Comparison of ENCODE assay signal across 8 cellular contexts in the genomic region with DNA sequence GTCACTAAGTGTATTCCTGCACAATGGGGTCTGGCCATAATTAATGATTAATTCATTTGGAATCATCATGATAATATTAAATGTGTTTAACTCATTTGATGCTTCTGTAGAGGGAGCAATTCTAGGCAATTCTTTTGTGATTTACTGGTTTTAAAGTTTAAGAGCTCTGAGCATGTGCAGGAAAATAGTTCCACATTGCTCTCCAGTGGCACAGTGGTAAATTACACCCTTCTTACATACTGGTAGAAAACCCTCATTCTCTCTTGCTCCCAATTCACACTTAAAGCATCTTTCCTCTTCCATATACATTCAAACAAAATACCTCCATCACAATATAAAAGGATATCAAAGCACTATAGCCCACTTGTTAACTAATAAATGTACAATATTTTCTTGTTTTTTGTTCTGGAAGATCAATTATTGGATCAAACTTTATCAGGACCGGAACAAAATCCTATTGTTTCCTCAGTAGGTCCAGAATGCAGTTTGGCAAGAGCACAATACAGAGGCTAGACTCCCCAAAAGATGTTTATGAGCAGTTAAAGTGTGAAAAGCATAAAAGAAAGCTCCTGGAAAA.
A peak's percentile ranks its signal among the peaks of the same experiment; 100 is the strongest.
DNase-seq lines count a peak whose midpoint lies in the region; ATAC-seq and TF ChIP-seq lines count a peak whose summit lies in the region.

No MANE protein-coding gene starts in this region.

- no peaks in the 10 kb centered on the region for H3K36me3 ChIP-seq in HCT116 (ENCODE audit: control insufficient read depth in 1 of 2, insufficient read depth in 2 of 2, low read length in 2 of 2)
- no peaks in the 10 kb centered on the region for H3K36me3 ChIP-seq in esophagus squamous epithelium
- H3K36me3 ChIP-seq in spleen: no peaks in the 10 kb centered on the region

- TF ChIP-seq RAD21 in HCT116 (IDR thresholded peaks at IDR 0.05; ENCODE audit: low read depth): 0 out of 2 replicates have a peak, but pooled peaks have one; percentile 5

- H3K9me3 ChIP-seq in HCT116 (ENCODE audit: control insufficient read depth in 1 of 2, insufficient read depth in 1 of 2, low read depth in 1 of 2, low read length in 2 of 2) (peaks cover 4 to 10% of the 10 kb centered on the region in 2 experiments; a peak in 2 of 4 replicates), esophagus squamous epithelium (no peaks in the 10 kb centered on the region), spleen (no peaks in the 10 kb centered on the region)

- H3K27ac ChIP-seq in HCT116 (ENCODE audit: low read depth, low read length) (no peak overlapping the region), esophagus squamous epithelium (no peak overlapping the region), spleen (no peak overlapping the region)

- H3K79me2 ChIP-seq in HCT116 (ENCODE audit: insufficient read depth, low read length): no peaks in the 10 kb centered on the region

- no peak for TF ChIP-seq POLR2A in HCT116 (IDR thresholded peaks at IDR 0.05; ENCODE audit: borderline replicate concordance, extremely low read depth, insufficient read depth, insufficient read length)
- TF ChIP-seq POLR2A in esophagus squamous epithelium (IDR thresholded peaks at IDR 0.05): no peak
- no peak for TF ChIP-seq POLR2A in spleen (IDR thresholded peaks at IDR 0.05)

- no peaks in the 10 kb centered on the region for H4K20me1 ChIP-seq in HCT116 (ENCODE audit: insufficient read depth)

- no peak; the same call in 1 of the 2 replicates for ATAC-seq in HCT116
- no peak for ATAC-seq in HG02798 (IDR thresholded peaks at IDR 0.05; ENCODE audit: poor library complexity, unreplicated experiment)
- ATAC-seq in HG03460 (IDR thresholded peaks at IDR 0.05; ENCODE audit: unreplicated experiment): no peak

- POLR2A ChIA-PET in HCT116 (lab: Charles Lee): no interaction called here

- no peak overlapping the region for H3K4me2 ChIP-seq in HCT116 (ENCODE audit: low read length)

- H3K27me3 ChIP-seq in HCT116 (ENCODE audit: insufficient read depth, low read length): no peaks in the 10 kb centered on the region
- H3K27me3 ChIP-seq in esophagus squamous epithelium: no peaks in the 10 kb centered on the region
- H3K27me3 ChIP-seq in spleen (replicated peaks in 1 of 7): no peaks in the 10 kb centered on the region

- no peak overlapping the region for H3K9ac ChIP-seq in HCT116 (ENCODE audit: low read length)

- peak in 2 of 3 experiments; percentile 35 to 54; a peak in 3 of 6 replicates for TF ChIP-seq CTCF in HCT116 (IDR thresholded peaks at IDR 0.05 in 2 of 3, conservative IDR thresholded peaks at IDR 0.05 in 1 of 3; ENCODE audit: borderline replicate concordance in 1 of 3, insufficient read depth in 1 of 3, low read depth in 2 of 3, low read length in 2 of 3)
- peak in 4 of 6 experiments; percentile 7 to 43 (median 26) for TF ChIP-seq CTCF in esophagus squamous epithelium (IDR thresholded peaks at IDR 0.05)
- TF ChIP-seq CTCF in spleen (IDR thresholded peaks at IDR 0.05 in 8 of 11, conservative IDR thresholded peaks at IDR 0.05 in 3 of 11): peak in 9 of 11 experiments; percentile 6 to 51 (median 30)

- H2AFZ ChIP-seq in HCT116 (ENCODE audit: low read depth, low read length, poor library complexity, severe bottlenecking): no peak overlapping the region

- intact Hi-C loops in HCT116 (cut with micrococcal nuclease): loop anchor here (10.0 kb wide), 1 partner anchor 1715 kb away; no protein-coding TSS in a partner anchor
- intact Hi-C loops in esophagus squamous epithelium (cut with DNase I): no loop called here
- intact Hi-C loops in spleen (cut with DNase I; ENCODE audit: low total_unique reads): no loop called here

- CTCF ChIA-PET in HCT116 (lab: Charles Lee): no interaction called here

- H3K4me3 ChIP-seq in HCT116 (replicated peaks in 1 of 2; ENCODE audit: low read depth in 1 of 2, low read length in 2 of 2): no peak overlapping the region
- no peak overlapping the region for H3K4me3 ChIP-seq in esophagus squamous epithelium
- no peak overlapping the region for H3K4me3 ChIP-seq in spleen

- RAD21 ChIA-PET in HCT116 (lab: Charles Lee; ENCODE audit: low non-redundant PET in 1 of 2, low total read pairs in 2 of 2, uncharacterized antibody in 2 of 2, unreplicated experiment in 2 of 2): no interaction called here

- WGBS in esophagus squamous epithelium, 2 donors: 81 to 89% methylated on average over 1 of the region's 1 CpG
- 81 to 96% (median 87%) methylated on average over 1 of the region's 1 CpG for WGBS in spleen, 5 donors

- no peaks in the 10 kb centered on the region for H3K4me1 ChIP-seq in HCT116 (ENCODE audit: control insufficient read depth in 1 of 2, insufficient read depth in 2 of 2, low read length in 2 of 2)
- no peaks in the 10 kb centered on the region for H3K4me1 ChIP-seq in esophagus squamous epithelium
- no peaks in the 10 kb centered on the region for H3K4me1 ChIP-seq in spleen

- BruUV-seq in HCT116 (replicated peaks; lab: Mats Ljungman, UMichigan): no TSS peak

- no peaks in the 10 kb centered on the region for H3K9me2 ChIP-seq in HCT116 (ENCODE audit: insufficient read depth)

- peak; percentile 41 for DNase-seq in DMS153 treated with DMSO at 0.1 percent for 48 hours (lab: John Stamatoyannopoulos, UW; ENCODE audit: unreplicated experiment)
- DNase-seq in HCT116 (ENCODE audit: low read depth, low spot score): peak; percentile 19
- DNase-seq in NCI-H69 (lab: John Stamatoyannopoulos, UW): peak; percentile 86
- DNase-seq in esophagus squamous epithelium (lab: John Stamatoyannopoulos, UW): no peak
- no peak for DNase-seq in spleen
- no peak for DNase-seq in stimulated activated CD4-positive, alpha-beta T cell treated with anti-CD3 and anti-CD28 coated beads, Interleukin-4, amount 100 ng/mL, for 24 hours

TF ChIP-seq in HCT116, 20 proteins besides CTCF, POLR2A, EP300 and RAD21 (continues in another document):
- TF ChIP-seq CBX3 (IDR thresholded peaks at IDR 0.05; ENCODE audit: low read depth) (no peak), SP1 (IDR thresholded peaks at IDR 0.05; ENCODE audit: low read depth) (no peak), ELF1 (IDR thresholded peaks at IDR 0.05; ENCODE audit: borderline replicate concordance, low read depth) (no peak), EGR1 (IDR thresholded peaks at IDR 0.05; ENCODE audit: low read depth) (no peak), ZNF274 (IDR thresholded peaks at IDR 0.05; ENCODE audit: low read depth, low read length) (no peak), CEBPB (IDR thresholded peaks at IDR 0.05; ENCODE audit: low read depth) (no peak), YY1 (IDR thresholded peaks at IDR 0.05; ENCODE audit: extremely low read depth, insufficient replicate concordance, low read depth, low read length) (no peak), TCF7L2 (IDR thresholded peaks at IDR 0.05; ENCODE audit: borderline replicate concordance, extremely low read depth, insufficient read depth, insufficient read length) (no peak), ZFX (IDR thresholded peaks at IDR 0.05) (no peak), SRF (IDR thresholded peaks at IDR 0.05; ENCODE audit: low read depth) (no peak), POLR2AphosphoS5 (IDR thresholded peaks at IDR 0.05; ENCODE audit: low read depth, low read length) (no peak), EZH2 (IDR thresholded peaks at IDR 0.05) (no peak), SIN3A (IDR thresholded peaks at IDR 0.05; ENCODE audit: low read depth) (no peak), EZH2phosphoT487 (IDR thresholded peaks at IDR 0.05; ENCODE audit: borderline replicate concordance) (no peak)
- TF ChIP-seq, protein P1, sequence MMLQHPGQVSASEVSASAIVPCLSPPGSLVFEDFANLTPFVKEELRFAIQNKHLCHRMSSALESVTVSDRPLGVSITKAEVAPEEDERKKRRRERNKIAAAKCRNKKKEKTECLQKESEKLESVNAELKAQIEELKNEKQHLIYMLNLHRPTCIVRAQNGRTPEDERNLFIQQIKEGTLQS (IDR thresholded peaks at IDR 0.05): no peak
- TF ChIP-seq, protein P2, sequence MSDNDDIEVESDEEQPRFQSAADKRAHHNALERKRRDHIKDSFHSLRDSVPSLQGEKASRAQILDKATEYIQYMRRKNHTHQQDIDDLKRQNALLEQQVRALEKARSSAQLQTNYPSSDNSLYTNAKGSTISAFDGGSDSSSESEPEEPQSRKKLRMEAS (IDR thresholded peaks at IDR 0.05): no peak
- TF ChIP-seq, protein P3, sequence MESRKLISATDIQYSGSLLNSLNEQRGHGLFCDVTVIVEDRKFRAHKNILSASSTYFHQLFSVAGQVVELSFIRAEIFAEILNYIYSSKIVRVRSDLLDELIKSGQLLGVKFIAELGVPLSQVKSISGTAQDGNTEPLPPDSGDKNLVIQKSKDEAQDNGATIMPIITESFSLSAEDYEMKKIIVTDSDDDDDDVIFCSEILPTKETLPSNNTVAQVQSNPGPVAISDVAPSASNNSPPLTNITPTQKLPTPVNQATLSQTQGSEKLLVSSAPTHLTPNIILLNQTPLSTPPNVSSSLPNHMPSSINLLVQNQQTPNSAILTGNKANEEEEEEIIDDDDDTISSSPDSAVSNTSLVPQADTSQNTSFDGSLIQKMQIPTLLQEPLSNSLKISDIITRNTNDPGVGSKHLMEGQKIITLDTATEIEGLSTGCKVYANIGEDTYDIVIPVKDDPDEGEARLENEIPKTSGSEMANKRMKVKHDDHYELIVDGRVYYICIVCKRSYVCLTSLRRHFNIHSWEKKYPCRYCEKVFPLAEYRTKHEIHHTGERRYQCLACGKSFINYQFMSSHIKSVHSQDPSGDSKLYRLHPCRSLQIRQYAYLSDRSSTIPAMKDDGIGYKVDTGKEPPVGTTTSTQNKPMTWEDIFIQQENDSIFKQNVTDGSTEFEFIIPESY (IDR thresholded peaks at IDR 0.05; ENCODE audit: extremely low read depth, insufficient replicate concordance, low read length): no peak

Comparison
In these comparisons a context has a peak if more than half of its experiments do, and no peak if none do; other contexts are left out.
1. DNase-seq: peak in DMS153 treated with DMSO at 0.1 percent for 48 hours (single experiment), HCT116 (single experiment) and NCI-H69 (single experiment); none in esophagus squamous epithelium (single experiment), spleen (single experiment) and stimulated activated CD4-positive, alpha-beta T cell treated with anti-CD3 and anti-CD28 coated beads, Interleukin-4, amount 100 ng/mL, for 24 hours (single experiment).
2. Peak in every context shown above with its lines, with median percentiles within 50 percentile points of each other: CTCF ChIP-seq.